In the genomic region with DNA sequence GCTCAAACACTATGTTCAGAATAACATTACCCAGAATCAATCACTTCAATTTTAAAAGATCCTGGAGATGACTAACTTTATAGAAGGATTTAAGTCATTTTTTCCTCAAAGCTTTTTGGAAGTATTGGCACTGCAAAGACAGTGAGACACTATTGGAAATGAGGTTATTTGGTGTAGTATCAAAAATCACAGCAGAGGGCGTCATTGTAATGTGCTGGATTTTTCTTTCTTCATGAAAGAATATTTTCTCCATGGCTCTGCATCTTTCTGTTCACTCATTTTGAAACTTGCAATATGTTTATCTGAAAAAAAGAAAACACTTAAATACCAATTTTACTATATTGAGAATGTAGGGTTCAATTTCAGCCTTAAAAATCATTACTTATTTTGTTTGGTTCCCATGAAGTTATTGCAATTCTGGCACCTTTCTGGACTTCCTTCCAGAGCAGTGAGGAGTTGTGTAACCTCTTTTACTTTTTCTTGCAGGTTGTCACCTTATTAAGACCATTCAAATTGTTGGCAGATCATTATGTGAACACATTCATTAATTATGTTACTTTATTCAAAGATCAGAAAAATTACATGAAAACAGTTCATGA, we compare ENCODE assay signal across 8 cellular contexts. TPM values are rescaled to one million over a fixed set of nuclear protein-coding genes. Genes with fewer than 3 reads are reported as not detected.
DNase-seq lines count a peak whose midpoint lies in the region; ATAC-seq and TF ChIP-seq lines count a peak whose summit lies in the region.

No MANE protein-coding gene starts in this region.

- ATAC-seq in HG03342 (IDR thresholded peaks at IDR 0.05; ENCODE audit: unreplicated experiment) (no peak), GM18511 (IDR thresholded peaks at IDR 0.05; ENCODE audit: unreplicated experiment) (no peak), GM19467 (IDR thresholded peaks at IDR 0.05; ENCODE audit: unreplicated experiment) (no peak)

- H3K4me3 Mint-ChIP-seq in mesothelial cell of epicardium: no peak overlapping the region

- no peak overlapping the region for H3K4me3 ChIP-seq in coronary artery

- peaks cover 6% of the 10 kb centered on the region for H3K36me3 Mint-ChIP-seq in mesothelial cell of epicardium

- peak overlapping the region; percentile 3 for H3K27ac Mint-ChIP-seq in mesothelial cell of epicardium

- peaks cover 28% of the 10 kb centered on the region for H3K4me1 Mint-ChIP-seq in mesothelial cell of epicardium

- no peaks in the 10 kb centered on the region for H3K9me3 Mint-ChIP-seq in mesothelial cell of epicardium

- H3K27ac ChIP-seq in coronary artery: no peak overlapping the region

- no peaks in the 10 kb centered on the region for H3K27me3 Mint-ChIP-seq in mesothelial cell of epicardium (ENCODE audit: low read depth)

- TF ChIP-seq CTCF in coronary artery (IDR thresholded peaks at IDR 0.05) (peak; percentile 49), mesothelial cell of epicardium (IDR thresholded peaks at IDR 0.05; ENCODE audit: unreplicated experiment) (peak; percentile 80)

- DNase-seq in NCI-H446 (lab: John Stamatoyannopoulos, UW) (peak; percentile 45 to 56), NCI-H446 treated with DMSO at 0.1 percent for 48 hours (lab: John Stamatoyannopoulos, UW) (no peak), NCI-H2227 treated with DMSO at 0.1 percent for 48 hours (lab: John Stamatoyannopoulos, UW) (peak; percentile 15), coronary artery (ENCODE audit: low spot score) (no peak), mesothelial cell of epicardium (ENCODE audit: low spot score in 2 of 2, unreplicated experiment in 2 of 2) (no peak)

RNA-seq across cellular contexts. Expression of a gene that starts 3.7 kb away (rescaled TPM):
- not detected in 3 replicates for total RNA-seq in mesothelial cell of epicardium

RNA-seq across cellular contexts. Expression of a gene that starts 49.7 kb away (rescaled TPM):
- 90.8 to 99.6 TPM (median 97.8 TPM) in 3 replicates for total RNA-seq in mesothelial cell of epicardium

Comparison
In these comparisons a context has a peak if more than half of its experiments do, and no peak if none do; other contexts are left out.
1. DNase-seq: peak in NCI-H446 (2 of 2) and NCI-H2227 treated with DMSO at 0.1 percent for 48 hours (single experiment); none in NCI-H446 treated with DMSO at 0.1 percent for 48 hours (single experiment), coronary artery (single experiment) and mesothelial cell of epicardium (0 of 2).